ENCODE assay signal across 1 cellular context in the genomic region with DNA sequence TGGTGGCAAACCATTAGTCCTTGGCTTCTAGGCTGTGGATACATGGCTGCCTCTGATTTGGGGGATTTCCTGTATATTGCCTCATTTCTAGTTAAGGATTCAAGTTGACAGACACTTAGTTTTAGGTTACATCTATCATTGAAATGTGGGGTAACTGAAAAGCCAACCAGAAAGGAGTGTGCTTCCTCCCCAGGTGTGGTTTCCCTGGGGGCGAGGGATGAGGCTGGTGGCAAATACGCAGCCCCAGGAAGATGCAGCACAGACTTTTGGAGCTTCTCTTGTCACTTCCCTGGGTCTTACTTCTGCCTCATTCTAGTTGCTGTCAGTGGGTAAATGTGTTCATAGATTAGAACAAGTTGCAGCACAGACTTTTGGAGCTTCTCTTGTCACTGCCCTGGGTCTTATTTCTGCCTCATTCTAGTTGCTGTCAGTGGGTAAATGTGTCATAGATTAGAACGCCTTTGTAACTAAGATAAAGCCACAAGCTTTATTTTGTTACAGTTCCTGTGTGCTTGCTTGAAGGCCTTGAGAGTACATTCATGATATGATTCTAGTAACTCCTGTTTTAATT.
TF ChIP-seq lines count a peak whose summit lies in the region.

No MANE protein-coding gene starts in this region.

TF ChIP-seq in GM12878, 131 proteins besides CTCF, POLR2A, EP300 and RAD21 (continued from another document):
- TF ChIP-seq, protein P1, sequence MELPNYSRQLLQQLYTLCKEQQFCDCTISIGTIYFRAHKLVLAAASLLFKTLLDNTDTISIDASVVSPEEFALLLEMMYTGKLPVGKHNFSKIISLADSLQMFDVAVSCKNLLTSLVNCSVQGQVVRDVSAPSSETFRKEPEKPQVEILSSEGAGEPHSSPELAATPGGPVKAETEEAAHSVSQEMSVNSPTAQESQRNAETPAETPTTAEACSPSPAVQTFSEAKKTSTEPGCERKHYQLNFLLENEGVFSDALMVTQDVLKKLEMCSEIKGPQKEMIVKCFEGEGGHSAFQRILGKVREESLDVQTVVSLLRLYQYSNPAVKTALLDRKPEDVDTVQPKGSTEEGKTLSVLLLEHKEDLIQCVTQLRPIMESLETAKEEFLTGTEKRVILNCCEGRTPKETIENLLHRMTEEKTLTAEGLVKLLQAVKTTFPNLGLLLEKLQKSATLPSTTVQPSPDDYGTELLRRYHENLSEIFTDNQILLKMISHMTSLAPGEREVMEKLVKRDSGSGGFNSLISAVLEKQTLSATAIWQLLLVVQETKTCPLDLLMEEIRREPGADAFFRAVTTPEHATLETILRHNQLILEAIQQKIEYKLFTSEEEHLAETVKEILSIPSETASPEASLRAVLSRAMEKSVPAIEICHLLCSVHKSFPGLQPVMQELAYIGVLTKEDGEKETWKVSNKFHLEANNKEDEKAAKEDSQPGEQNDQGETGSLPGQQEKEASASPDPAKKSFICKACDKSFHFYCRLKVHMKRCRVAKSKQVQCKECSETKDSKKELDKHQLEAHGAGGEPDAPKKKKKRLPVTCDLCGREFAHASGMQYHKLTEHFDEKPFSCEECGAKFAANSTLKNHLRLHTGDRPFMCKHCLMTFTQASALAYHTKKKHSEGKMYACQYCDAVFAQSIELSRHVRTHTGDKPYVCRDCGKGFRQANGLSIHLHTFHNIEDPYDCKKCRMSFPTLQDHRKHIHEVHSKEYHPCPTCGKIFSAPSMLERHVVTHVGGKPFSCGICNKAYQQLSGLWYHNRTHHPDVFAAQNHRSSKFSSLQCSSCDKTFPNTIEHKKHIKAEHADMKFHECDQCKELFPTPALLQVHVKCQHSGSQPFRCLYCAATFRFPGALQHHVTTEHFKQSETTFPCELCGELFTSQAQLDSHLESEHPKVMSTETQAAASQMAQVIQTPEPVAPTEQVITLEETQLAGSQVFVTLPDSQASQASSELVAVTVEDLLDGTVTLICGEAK (IDR thresholded peaks at IDR 0.05; ENCODE audit: borderline replicate concordance) = no peak
- 0 out of 2 replicates have a peak, but pooled peaks have one; percentile 7 for TF ChIP-seq JUNB (IDR thresholded peaks at IDR 0.05)
- no peak for TF ChIP-seq SREBF1 (IDR thresholded peaks at IDR 0.05; ENCODE audit: low read length)
- no peak for TF ChIP-seq PML (IDR thresholded peaks at IDR 0.05; ENCODE audit: low read length)
- no peak for TF ChIP-seq BHLHE40 (IDR thresholded peaks at IDR 0.05; ENCODE audit: borderline replicate concordance in 1 of 2, low read depth in 2 of 2, low read length in 1 of 2)
- TF ChIP-seq, protein P2, sequence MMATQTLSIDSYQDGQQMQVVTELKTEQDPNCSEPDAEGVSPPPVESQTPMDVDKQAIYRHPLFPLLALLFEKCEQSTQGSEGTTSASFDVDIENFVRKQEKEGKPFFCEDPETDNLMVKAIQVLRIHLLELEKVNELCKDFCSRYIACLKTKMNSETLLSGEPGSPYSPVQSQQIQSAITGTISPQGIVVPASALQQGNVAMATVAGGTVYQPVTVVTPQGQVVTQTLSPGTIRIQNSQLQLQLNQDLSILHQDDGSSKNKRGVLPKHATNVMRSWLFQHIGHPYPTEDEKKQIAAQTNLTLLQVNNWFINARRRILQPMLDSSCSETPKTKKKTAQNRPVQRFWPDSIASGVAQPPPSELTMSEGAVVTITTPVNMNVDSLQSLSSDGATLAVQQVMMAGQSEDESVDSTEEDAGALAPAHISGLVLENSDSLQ (IDR thresholded peaks at IDR 0.05) = peak; percentile 71
- TF ChIP-seq STAT1 (conservative IDR thresholded peaks at IDR 0.05) = no peak
- no peak for TF ChIP-seq RCOR1 (conservative IDR thresholded peaks at IDR 0.05; ENCODE audit: low read depth, low read length)
- peak; percentile 12; the same call in 1 of the 2 replicates for TF ChIP-seq NFIC (IDR thresholded peaks at IDR 0.05; ENCODE audit: low read depth, low read length)
- TF ChIP-seq, protein P3, sequence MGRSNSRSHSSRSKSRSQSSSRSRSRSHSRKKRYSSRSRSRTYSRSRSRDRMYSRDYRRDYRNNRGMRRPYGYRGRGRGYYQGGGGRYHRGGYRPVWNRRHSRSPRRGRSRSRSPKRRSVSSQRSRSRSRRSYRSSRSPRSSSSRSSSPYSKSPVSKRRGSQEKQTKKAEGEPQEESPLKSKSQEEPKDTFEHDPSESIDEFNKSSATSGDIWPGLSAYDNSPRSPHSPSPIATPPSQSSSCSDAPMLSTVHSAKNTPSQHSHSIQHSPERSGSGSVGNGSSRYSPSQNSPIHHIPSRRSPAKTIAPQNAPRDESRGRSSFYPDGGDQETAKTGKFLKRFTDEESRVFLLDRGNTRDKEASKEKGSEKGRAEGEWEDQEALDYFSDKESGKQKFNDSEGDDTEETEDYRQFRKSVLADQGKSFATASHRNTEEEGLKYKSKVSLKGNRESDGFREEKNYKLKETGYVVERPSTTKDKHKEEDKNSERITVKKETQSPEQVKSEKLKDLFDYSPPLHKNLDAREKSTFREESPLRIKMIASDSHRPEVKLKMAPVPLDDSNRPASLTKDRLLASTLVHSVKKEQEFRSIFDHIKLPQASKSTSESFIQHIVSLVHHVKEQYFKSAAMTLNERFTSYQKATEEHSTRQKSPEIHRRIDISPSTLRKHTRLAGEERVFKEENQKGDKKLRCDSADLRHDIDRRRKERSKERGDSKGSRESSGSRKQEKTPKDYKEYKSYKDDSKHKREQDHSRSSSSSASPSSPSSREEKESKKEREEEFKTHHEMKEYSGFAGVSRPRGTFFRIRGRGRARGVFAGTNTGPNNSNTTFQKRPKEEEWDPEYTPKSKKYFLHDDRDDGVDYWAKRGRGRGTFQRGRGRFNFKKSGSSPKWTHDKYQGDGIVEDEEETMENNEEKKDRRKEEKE (IDR thresholded peaks at IDR 0.05) = no peak
- TF ChIP-seq CBX5 (IDR thresholded peaks at IDR 0.05; ENCODE audit: low read depth) = no peak
- no peak for TF ChIP-seq SRF (IDR thresholded peaks at IDR 0.05; ENCODE audit: low read depth in 2 of 2, low read length in 2 of 2)
- peak; percentile 35; the same call in 1 of the 2 replicates for TF ChIP-seq YY1 (IDR thresholded peaks at IDR 0.05; ENCODE audit: low read depth, low read length)
- TF ChIP-seq EZH2 (IDR thresholded peaks at IDR 0.05; ENCODE audit: borderline replicate concordance, control insufficient read depth, low read depth, low read length) = no peak
- TF ChIP-seq TBL1XR1 (IDR thresholded peaks at IDR 0.05; ENCODE audit: low read depth, low read length) = no peak
- no peak for TF ChIP-seq SMAD1 (IDR thresholded peaks at IDR 0.05; ENCODE audit: low read depth, partially characterized antibody)
- no peak for TF ChIP-seq POLR2AphosphoS2 (IDR thresholded peaks at IDR 0.05; ENCODE audit: low read depth, low read length)
- TF ChIP-seq RUNX3 (IDR thresholded peaks at IDR 0.05; ENCODE audit: low read length) = peak; percentile 51; the same call in 1 of the 2 replicates
